ENCODE assay signal across 1 cellular context in the genomic region with DNA sequence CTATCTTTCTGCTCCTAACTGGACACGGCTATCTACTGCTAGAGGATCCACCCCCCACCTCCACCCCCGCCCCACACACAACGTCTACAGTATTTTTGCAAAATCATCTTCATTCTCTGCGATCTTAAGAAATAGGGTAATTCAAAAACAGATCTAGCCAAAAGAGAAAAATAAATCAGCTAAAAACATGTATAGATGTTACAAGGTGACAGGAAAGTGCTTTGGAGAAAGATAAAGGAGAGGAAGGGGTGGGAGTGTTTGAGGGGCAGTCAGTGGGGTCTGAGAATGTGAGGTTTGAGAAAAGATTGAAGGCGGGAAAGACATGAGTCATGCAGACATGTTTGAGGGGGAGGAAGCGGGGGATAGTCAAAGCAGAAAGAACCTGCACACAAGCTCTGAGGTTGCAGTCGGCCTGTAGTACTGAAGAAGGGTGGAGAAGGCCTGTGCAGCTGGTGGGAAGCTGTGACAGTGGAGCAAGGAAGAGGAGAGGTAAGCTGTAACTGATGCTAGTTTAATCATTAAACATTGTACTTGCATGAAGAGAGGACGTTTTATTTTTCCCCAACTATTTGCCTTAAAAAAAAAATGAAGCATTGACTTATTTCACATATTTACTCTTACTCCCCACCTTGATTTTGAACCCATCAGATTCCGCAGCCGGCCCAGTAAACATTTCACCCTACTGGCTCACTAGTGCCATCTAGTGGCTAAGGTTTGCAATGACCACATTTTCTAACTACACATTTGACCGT.
TF ChIP-seq lines count a peak whose summit lies in the region.

No MANE protein-coding gene starts in this region.

TF ChIP-seq in HEK293, 187 proteins besides CTCF, POLR2A, EP300 and RAD21 (continued from another document):
- TF ChIP-seq, protein P1, sequence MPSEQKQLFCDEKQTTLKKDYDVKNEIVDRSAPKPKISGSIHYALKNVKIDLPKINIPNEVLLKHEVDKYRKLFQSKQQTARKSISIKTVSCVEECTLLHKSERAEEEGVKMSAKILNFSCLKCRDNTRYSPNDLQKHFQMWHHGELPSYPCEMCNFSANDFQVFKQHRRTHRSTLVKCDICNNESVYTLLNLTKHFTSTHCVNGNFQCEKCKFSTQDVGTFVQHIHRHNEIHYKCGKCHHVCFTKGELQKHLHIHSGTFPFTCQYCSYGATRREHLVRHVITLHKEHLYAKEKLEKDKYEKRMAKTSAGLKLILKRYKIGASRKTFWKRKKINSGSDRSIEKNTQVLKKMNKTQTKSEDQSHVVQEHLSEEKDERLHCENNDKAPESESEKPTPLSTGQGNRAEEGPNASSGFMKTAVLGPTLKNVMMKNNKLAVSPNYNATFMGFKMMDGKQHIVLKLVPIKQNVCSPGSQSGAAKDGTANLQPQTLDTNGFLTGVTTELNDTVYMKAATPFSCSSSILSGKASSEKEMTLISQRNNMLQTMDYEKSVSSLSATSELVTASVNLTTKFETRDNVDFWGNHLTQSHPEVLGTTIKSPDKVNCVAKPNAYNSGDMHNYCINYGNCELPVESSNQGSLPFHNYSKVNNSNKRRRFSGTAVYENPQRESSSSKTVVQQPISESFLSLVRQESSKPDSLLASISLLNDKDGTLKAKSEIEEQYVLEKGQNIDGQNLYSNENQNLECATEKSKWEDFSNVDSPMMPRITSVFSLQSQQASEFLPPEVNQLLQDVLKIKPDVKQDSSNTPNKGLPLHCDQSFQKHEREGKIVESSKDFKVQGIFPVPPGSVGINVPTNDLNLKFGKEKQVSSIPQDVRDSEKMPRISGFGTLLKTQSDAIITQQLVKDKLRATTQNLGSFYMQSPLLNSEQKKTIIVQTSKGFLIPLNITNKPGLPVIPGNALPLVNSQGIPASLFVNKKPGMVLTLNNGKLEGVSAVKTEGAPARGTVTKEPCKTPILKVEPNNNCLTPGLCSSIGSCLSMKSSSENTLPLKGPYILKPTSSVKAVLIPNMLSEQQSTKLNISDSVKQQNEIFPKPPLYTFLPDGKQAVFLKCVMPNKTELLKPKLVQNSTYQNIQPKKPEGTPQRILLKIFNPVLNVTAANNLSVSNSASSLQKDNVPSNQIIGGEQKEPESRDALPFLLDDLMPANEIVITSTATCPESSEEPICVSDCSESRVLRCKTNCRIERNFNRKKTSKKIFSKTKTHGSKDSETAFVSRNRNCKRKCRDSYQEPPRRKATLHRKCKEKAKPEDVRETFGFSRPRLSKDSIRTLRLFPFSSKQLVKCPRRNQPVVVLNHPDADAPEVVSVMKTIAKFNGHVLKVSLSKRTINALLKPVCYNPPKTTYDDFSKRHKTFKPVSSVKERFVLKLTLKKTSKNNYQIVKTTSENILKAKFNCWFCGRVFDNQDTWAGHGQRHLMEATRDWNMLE (tag by site-specific recombination; conservative IDR thresholded peaks at IDR 0.05; ENCODE audit: low read depth), result no peak
- TF ChIP-seq ZFP37 (tag by site-specific recombination; IDR thresholded peaks at IDR 0.05) (no peak), ZNF416 (tag by site-specific recombination; IDR thresholded peaks at IDR 0.05) (no peak), SALL2 (tag by site-specific recombination; IDR thresholded peaks at IDR 0.05; ENCODE audit: borderline replicate concordance) (no peak), ZNF660 (tag by site-specific recombination; IDR thresholded peaks at IDR 0.05) (0 out of 2 replicates have a peak, but pooled peaks have one; percentile 44)
